In the genomic region with DNA sequence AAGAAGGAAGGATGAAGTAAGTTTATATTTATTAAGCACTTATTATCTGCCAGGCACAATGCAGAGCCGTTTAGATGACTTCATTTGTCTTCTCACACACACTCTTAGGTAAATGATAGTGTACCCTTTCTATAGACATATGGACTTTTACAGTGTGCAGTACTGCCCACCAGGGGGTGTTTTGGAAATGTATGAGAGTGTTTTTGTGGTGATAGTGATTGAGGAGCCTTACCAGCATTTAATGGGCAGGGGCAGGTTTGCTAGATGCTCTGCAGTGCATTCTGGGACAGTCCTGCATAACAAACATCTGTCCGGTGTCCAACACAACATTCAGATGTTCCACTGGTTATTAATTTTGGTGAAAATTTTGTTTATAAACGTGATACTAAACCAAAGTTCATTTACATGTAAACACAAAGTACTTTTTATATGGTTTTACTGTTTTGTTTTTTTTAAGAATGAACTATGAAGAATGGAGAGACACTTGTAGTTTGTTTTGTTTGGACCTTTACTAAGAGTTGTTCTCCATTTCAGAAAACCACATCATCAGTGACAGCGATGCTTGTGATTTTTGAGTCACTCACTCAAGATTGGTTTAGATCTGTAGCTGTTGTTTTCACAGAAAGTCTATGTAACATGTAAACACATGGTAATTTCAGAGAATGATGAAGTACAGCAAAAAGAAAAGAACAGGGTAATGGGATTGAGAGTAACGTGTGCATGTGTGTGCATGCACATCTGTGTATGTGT, we compare ENCODE assay signal across 1 cellular context.
TF ChIP-seq lines count a peak whose summit lies in the region.

No MANE protein-coding gene starts in this region.

TF ChIP-seq in HCT116, 20 proteins besides CTCF, POLR2A, EP300 and RAD21 (continued from another document):
- TF ChIP-seq, protein P1, sequence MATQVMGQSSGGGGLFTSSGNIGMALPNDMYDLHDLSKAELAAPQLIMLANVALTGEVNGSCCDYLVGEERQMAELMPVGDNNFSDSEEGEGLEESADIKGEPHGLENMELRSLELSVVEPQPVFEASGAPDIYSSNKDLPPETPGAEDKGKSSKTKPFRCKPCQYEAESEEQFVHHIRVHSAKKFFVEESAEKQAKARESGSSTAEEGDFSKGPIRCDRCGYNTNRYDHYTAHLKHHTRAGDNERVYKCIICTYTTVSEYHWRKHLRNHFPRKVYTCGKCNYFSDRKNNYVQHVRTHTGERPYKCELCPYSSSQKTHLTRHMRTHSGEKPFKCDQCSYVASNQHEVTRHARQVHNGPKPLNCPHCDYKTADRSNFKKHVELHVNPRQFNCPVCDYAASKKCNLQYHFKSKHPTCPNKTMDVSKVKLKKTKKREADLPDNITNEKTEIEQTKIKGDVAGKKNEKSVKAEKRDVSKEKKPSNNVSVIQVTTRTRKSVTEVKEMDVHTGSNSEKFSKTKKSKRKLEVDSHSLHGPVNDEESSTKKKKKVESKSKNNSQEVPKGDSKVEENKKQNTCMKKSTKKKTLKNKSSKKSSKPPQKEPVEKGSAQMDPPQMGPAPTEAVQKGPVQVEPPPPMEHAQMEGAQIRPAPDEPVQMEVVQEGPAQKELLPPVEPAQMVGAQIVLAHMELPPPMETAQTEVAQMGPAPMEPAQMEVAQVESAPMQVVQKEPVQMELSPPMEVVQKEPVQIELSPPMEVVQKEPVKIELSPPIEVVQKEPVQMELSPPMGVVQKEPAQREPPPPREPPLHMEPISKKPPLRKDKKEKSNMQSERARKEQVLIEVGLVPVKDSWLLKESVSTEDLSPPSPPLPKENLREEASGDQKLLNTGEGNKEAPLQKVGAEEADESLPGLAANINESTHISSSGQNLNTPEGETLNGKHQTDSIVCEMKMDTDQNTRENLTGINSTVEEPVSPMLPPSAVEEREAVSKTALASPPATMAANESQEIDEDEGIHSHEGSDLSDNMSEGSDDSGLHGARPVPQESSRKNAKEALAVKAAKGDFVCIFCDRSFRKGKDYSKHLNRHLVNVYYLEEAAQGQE (IDR thresholded peaks at IDR 0.05; ENCODE audit: low read depth), result no peak
- TF ChIP-seq FOSL1 (IDR thresholded peaks at IDR 0.05; ENCODE audit: low read depth), result no peak
- TF ChIP-seq JUND (IDR thresholded peaks at IDR 0.05), result no peak
- no peak for TF ChIP-seq EGR1 (IDR thresholded peaks at IDR 0.05; ENCODE audit: low read depth)
TF ChIP-seq in HCT116: peak in this region for 0.
